In the genomic region with DNA sequence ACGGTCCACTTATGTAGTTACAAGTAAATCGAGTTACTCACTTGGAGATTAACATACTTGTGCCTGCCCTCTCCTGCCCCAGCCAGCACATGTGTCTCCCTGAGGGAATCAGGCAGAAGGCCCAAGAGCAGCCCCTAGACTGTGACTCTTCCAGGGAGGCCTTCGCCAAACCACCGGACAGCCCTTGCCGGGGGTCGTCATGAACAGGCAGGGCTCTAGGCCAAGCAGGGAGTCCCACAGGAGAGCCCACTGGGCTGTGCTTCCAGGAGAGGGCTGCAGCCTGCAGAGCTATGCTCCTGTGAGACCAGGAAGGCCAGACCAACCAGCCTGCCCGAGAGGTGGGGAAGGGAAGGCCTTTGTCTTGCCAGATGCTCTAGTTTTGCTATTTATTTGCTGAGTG, we compare ENCODE assay signal across 26 cellular contexts.
A peak's percentile ranks its signal among the peaks of the same experiment; 100 is the strongest.
DNase-seq lines count a peak whose midpoint lies in the region; ATAC-seq and TF ChIP-seq lines count a peak whose summit lies in the region.
"Had no signal": no experiment of that assay in that cellular context is flagged by ENCODE, and none has a peak within 500 bp of the region (broad histone marks: within the 10 kb centered on the region; RNA-seq: fewer than 3 reads in every experiment).

No MANE protein-coding gene starts in this region.

- H3K79me1 ChIP-seq in neuronal stem cell (ENCODE audit: low read depth, low read length): no peaks in the 10 kb centered on the region

- DNase-seq in ELF-1 (ENCODE audit: low read depth, low spot score) (peak; percentile 51), epithelial cell of esophagus (ENCODE audit: low read depth) (peak; percentile 56), neuronal stem cell (ENCODE audit: low spot score) (no peak), upper lobe of right lung (no peak), mesenteric fat pad (ENCODE audit: low spot score) (no peak)
- DNase-seq in activated CD4-positive, alpha-beta memory T cell treated with anti-CD3 and anti-CD28 coated beads, Interleukin-2, amount 10 ng/mL, durations not matched to agents 7 days and 5 days: no peak
- DNase-seq: activated naive CD4-positive, alpha-beta T cell treated with Interleukin-2 at 50 U/mL for 16 hours; activated T-cell treated with anti-CD3 and anti-CD28 coated beads, Interleukin-2, amount 50 U/mL, for 72 hours; brain microvascular endothelial cell; effector CD8-positive, alpha-beta T cell; esophagus squamous epithelium; NCI-H1105; NCI-H2029; NCI-H2227 treated with DMSO at 0.1 percent for 48 hours; NCI-H774; occipital lobe; stimulated activated CD4-positive, alpha-beta T cell treated with anti-CD3 and anti-CD28 coated beads, Interleukin-12 subunit alpha, Interleukin-12 subunit beta, amount 100 ng/mL, for 4 hours; stimulated activated CD4-positive, alpha-beta T cell treated with anti-CD3 and anti-CD28 coated beads, Interleukin-4, amount 100 ng/mL, for 24 hours; stimulated activated naive CD4-positive, alpha-beta T cell treated with Interleukin-2 at 50 U/mL for 16 hours; thyroid gland had no signal

- no peak for TF ChIP-seq CTCF in OCI-LY3 (IDR thresholded peaks at IDR 0.05; ENCODE audit: low read depth, low read length)
- no peak for TF ChIP-seq CTCF in epithelial cell of esophagus (IDR thresholded peaks at IDR 0.05; ENCODE audit: insufficient read depth, low read depth, low read length, missing control alignments)
- TF ChIP-seq CTCF in upper lobe of right lung (IDR thresholded peaks at IDR 0.05): no peak
- TF ChIP-seq CTCF in gastroesophageal sphincter (IDR thresholded peaks at IDR 0.05): no peak

- no peaks in the 10 kb centered on the region for H3K27me3 Mint-ChIP-seq in activated CD4-positive, alpha-beta memory T cell treated with anti-CD3 and anti-CD28 coated beads, Interleukin-2, amount 10 ng/mL, durations not matched to agents 7 days and 5 days

- H3K4me2 ChIP-seq in OCI-LY3 (ENCODE audit: low read length): peak overlapping the region; percentile 82
- H3K4me2 ChIP-seq in neuronal stem cell (ENCODE audit: insufficient read depth, low read length, poor library complexity, severe bottlenecking): no peak overlapping the region

- H3K36me3 ChIP-seq in OCI-LY3 (replicated peaks; ENCODE audit: low read depth, low read length) (no peaks in the 10 kb centered on the region), neuronal stem cell (replicated peaks in 1 of 2; ENCODE audit: control insufficient read depth in 2 of 2, insufficient read depth in 2 of 2, low read length in 2 of 2) (no peaks in the 10 kb centered on the region), upper lobe of right lung (no peaks in the 10 kb centered on the region), gastroesophageal sphincter (no peaks in the 10 kb centered on the region)
- H3K36me3 ChIP-seq: brain microvascular endothelial cell, esophagus squamous epithelium, SJCRH30, thyroid gland had no signal

- no CpG with 5 or more reads among the region's 7 CpGs for WGBS in neuronal stem cell (ENCODE audit: extremely low coverage in 2 of 2, insufficient read length in 2 of 2, insufficient replicate concordance in 1 of 2), 2 donors
- no CpG with 5 or more reads among the region's 7 CpGs for WGBS in gastroesophageal sphincter (ENCODE audit: low coverage in 1 of 2), 2 donors

- peak overlapping the region; percentile 67 for H2BK12ac ChIP-seq in neuronal stem cell (ENCODE audit: low read length)

- H3K4me3 ChIP-seq in OCI-LY3 (ENCODE audit: low read length) (no peak overlapping the region), epithelial cell of esophagus (ENCODE audit: low read length) (no peak overlapping the region), neuronal stem cell (ENCODE audit: low read length in 2 of 2) (no peak overlapping the region), upper lobe of right lung (no peak overlapping the region), gastroesophageal sphincter (no peak overlapping the region)
- H3K4me3 ChIP-seq: esophagus squamous epithelium, SJCRH30, thyroid gland had no signal

- peaks cover 17% of the 10 kb centered on the region for H3K27me3 ChIP-seq in OCI-LY3 (ENCODE audit: low read depth, low read length)
- H3K27me3 ChIP-seq in neuronal stem cell (ENCODE audit: control insufficient read depth in 3 of 3, insufficient read depth in 3 of 3, low read depth in 1 of 3, low read length in 3 of 3): no peaks in the 10 kb centered on the region
- H3K27me3 ChIP-seq in upper lobe of right lung: no peaks in the 10 kb centered on the region
- no peaks in the 10 kb centered on the region for H3K27me3 ChIP-seq in gastroesophageal sphincter
- H3K27me3 ChIP-seq: brain microvascular endothelial cell, SJCRH30, thyroid gland had no signal

- TF ChIP-seq EP300 in gastroesophageal sphincter (IDR thresholded peaks at IDR 0.05): no peak

- no peak overlapping the region for H4K91ac ChIP-seq in neuronal stem cell (ENCODE audit: low read depth, low read length, poor library complexity)

- no peak overlapping the region for H4K8ac ChIP-seq in neuronal stem cell (ENCODE audit: low read depth, low read length)

- no peaks in the 10 kb centered on the region for H4K20me1 ChIP-seq in OCI-LY3 (ENCODE audit: insufficient read depth, low read length)

- POLR2A ChIA-PET in activated CD4-positive, alpha-beta memory T cell treated with anti-CD3 and anti-CD28 coated beads, Interleukin-2, amount 10 ng/mL, durations not matched to agents 7 days and 5 days (lab: Charles Lee): interaction anchor here (1.2 kb wide), 1 partner anchor 103 kb away, joined by 3 read pairs; no protein-coding TSS in a partner anchor

- peak overlapping the region; percentile 82 for H2AFZ ChIP-seq in OCI-LY3 (ENCODE audit: low read depth, low read length)
- peak overlapping the region; percentile 59 for H2AFZ ChIP-seq in neuronal stem cell (ENCODE audit: low read length)

- H2BK15ac ChIP-seq in neuronal stem cell (ENCODE audit: low read length): peak overlapping the region; percentile 2

- H3K4me1 Mint-ChIP-seq in activated CD4-positive, alpha-beta memory T cell treated with anti-CD3 and anti-CD28 coated beads, Interleukin-2, amount 10 ng/mL, durations not matched to agents 7 days and 5 days: peaks cover 21% of the 10 kb centered on the region

- H3K27ac ChIP-seq in OCI-LY3 (ENCODE audit: low read length): no peak overlapping the region
- H3K27ac ChIP-seq in neuronal stem cell (replicated peaks; ENCODE audit: low read length): no peak overlapping the region
- H3K27ac ChIP-seq in upper lobe of right lung: no peak overlapping the region
- no peak overlapping the region for H3K27ac ChIP-seq in gastroesophageal sphincter
- H3K27ac ChIP-seq: brain microvascular endothelial cell, esophagus squamous epithelium, SJCRH30, thyroid gland had no signal

- H3K18ac ChIP-seq in neuronal stem cell (ENCODE audit: low read length): peak overlapping the region; percentile 2

- no peak overlapping the region for H3K4me3 Mint-ChIP-seq in activated CD4-positive, alpha-beta memory T cell treated with anti-CD3 and anti-CD28 coated beads, Interleukin-2, amount 10 ng/mL, durations not matched to agents 7 days and 5 days
- H3K4me3 Mint-ChIP-seq: activated T-cell treated with anti-CD3 and anti-CD28 coated beads, Interleukin-2, amount 50 U/mL, for 72 hours; CD14-positive monocyte; T-helper 1 cell treated with Interleukin-12 subunit alpha and Interleukin-12 subunit beta and Interleukin-4 antibody, amounts not matched to agents 30 μg/mL and 1 μg/mL, for 36 hours had no signal

- no peak for TF ChIP-seq POLR2A in gastroesophageal sphincter (IDR thresholded peaks at IDR 0.05)

- H3K14ac ChIP-seq in neuronal stem cell (ENCODE audit: low read length): no peak overlapping the region

- H2BK5ac ChIP-seq in neuronal stem cell (ENCODE audit: low read length): peak overlapping the region; percentile 49

- H3K23ac ChIP-seq in neuronal stem cell (ENCODE audit: low read depth, low read length, poor library complexity): no peak overlapping the region

- H3K79me2 ChIP-seq in OCI-LY3 (ENCODE audit: low read length): no peaks in the 10 kb centered on the region

- H3K9ac ChIP-seq in OCI-LY3 (ENCODE audit: low read length) (no peak overlapping the region), neuronal stem cell (ENCODE audit: low read depth, low read length, poor library complexity) (no peak overlapping the region)

- no peak overlapping the region for H2AK5ac ChIP-seq in neuronal stem cell (ENCODE audit: low read depth, low read length)

- ATAC-seq in upper lobe of right lung (no peak), gastroesophageal sphincter (no peak)
- ATAC-seq: activated T-cell treated with anti-CD3 and anti-CD28 coated beads, Interleukin-2, amount 50 U/mL, for 72 hours; Panc1 had no signal

- intact Hi-C loops in upper lobe of right lung (cut with DNase I): no loop called here

- no peak overlapping the region for H3K27ac Mint-ChIP-seq in activated CD4-positive, alpha-beta memory T cell treated with anti-CD3 and anti-CD28 coated beads, Interleukin-2, amount 10 ng/mL, durations not matched to agents 7 days and 5 days
- H3K27ac Mint-ChIP-seq: activated T-cell treated with anti-CD3 and anti-CD28 coated beads, Interleukin-2, amount 50 U/mL, for 72 hours; T-helper 1 cell treated with Interleukin-12 subunit alpha and Interleukin-12 subunit beta and Interleukin-4 antibody, amounts not matched to agents 30 μg/mL and 1 μg/mL, for 36 hours had no signal

- CTCF ChIA-PET in activated CD4-positive, alpha-beta memory T cell treated with anti-CD3 and anti-CD28 coated beads, Interleukin-2, amount 10 ng/mL, durations not matched to agents 7 days and 5 days (lab: Charles Lee): no interaction called here

- H3K4ac ChIP-seq in neuronal stem cell (ENCODE audit: low read length): no peak overlapping the region

- H2BK120ac ChIP-seq in neuronal stem cell (ENCODE audit: low read depth, low read length): no peak overlapping the region

- H3K9me3 ChIP-seq in OCI-LY3 (ENCODE audit: insufficient read depth, low read length) (no peaks in the 10 kb centered on the region), neuronal stem cell (replicated peaks in 1 of 2; ENCODE audit: control insufficient read depth in 2 of 2, insufficient read depth in 1 of 2, low read depth in 1 of 2, low read length in 2 of 2) (peaks cover 0 to 7% of the 10 kb centered on the region in 2 donors), upper lobe of right lung (no peaks in the 10 kb centered on the region), gastroesophageal sphincter (no peaks in the 10 kb centered on the region)
- H3K9me3 ChIP-seq: thyroid gland had no signal

- peaks cover 14% of the 10 kb centered on the region for H3K36me3 Mint-ChIP-seq in activated CD4-positive, alpha-beta memory T cell treated with anti-CD3 and anti-CD28 coated beads, Interleukin-2, amount 10 ng/mL, durations not matched to agents 7 days and 5 days (ENCODE audit: low read depth)

- H3K4me1 ChIP-seq in OCI-LY3 (ENCODE audit: low read length): peaks cover 11% of the 10 kb centered on the region
- H3K4me1 ChIP-seq in neuronal stem cell (ENCODE audit: control insufficient read depth in 2 of 2, insufficient read depth in 1 of 2, low read depth in 1 of 2, low read length in 2 of 2): peaks cover 10 to 24% of the 10 kb centered on the region in 2 donors
- H3K4me1 ChIP-seq in upper lobe of right lung: no peaks in the 10 kb centered on the region
- no peaks in the 10 kb centered on the region for H3K4me1 ChIP-seq in gastroesophageal sphincter
- H3K4me1 ChIP-seq: thyroid gland had no signal

- H3K9me3 Mint-ChIP-seq in activated CD4-positive, alpha-beta memory T cell treated with anti-CD3 and anti-CD28 coated beads, Interleukin-2, amount 10 ng/mL, durations not matched to agents 7 days and 5 days: peaks cover 9% of the 10 kb centered on the region

Comparison
In these comparisons a context has a peak if more than half of its experiments do, and no peak if none do; other contexts are left out.
1. DNase-seq: peak in ELF-1 (single experiment) and epithelial cell of esophagus (single experiment); none in neuronal stem cell (single experiment), upper lobe of right lung (single experiment), mesenteric fat pad (single experiment) and activated CD4-positive, alpha-beta memory T cell treated with anti-CD3 and anti-CD28 coated beads, Interleukin-2, amount 10 ng/mL, durations not matched to agents 7 days and 5 days (single experiment).